In the genomic region with DNA sequence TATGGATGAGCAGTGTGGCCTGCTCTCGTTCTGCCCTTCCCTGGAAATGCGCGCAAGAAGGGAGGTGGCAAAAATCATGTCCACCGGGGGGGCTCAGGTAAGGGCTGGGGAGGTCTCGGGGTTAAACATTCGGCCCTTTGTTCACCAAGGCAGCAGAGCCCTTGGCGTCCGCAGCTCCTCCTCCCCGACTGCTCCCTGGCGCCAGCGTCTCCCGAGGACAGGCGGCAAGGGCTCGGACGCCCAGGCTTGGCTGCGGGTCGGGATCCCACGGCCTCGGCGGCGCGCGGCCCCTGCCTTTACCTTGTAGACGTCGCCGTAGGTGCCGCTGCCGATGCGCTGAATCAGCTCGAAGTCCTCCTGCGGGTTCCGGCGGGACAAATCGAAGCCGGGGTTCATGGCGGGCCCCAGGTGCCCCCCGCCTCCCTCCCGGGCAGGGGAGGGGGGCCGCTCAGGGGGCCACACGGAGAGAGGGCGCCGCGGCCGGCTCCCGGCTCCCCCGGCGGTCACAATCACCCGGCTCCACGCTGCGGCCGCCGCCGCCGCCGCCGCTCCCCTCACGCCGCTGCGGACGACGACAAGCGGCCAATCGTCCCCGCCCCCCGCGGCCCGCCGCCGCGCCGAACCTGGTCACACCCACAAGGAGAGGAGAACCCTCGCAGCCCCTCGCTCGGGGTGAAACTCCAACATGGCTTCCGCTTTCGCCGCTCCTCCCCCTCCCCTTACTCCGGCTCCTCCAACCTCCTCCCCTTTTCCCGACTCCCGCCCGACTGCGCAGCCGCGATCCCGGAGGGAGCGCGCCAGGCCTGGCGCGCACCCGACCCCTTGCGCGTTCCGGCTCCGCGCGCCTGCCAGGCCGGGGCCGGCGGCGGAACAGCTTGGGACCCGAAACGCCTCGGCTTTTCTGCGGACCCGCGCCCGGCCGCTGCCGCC, we compare ENCODE assay signal across 8 cellular contexts. TPM values are rescaled to one million over a fixed set of nuclear protein-coding genes. Genes with fewer than 3 reads are reported as not detected.
DNase-seq lines count a peak whose midpoint lies in the region; ATAC-seq, FAIRE-seq and TF ChIP-seq lines count a peak whose summit lies in the region.

A gene (minus strand): TSS at position 694 of the 930 bp plus-strand sequence. CDS start 298 bp downstream, at position 396.

- under 1% methylated on average over 67 of the region's 109 CpGs for WGBS in smooth muscle cell (ENCODE audit: low lambda C conversion rate)

- H3K36me3 ChIP-seq in bronchial epithelial cell (ENCODE audit: control insufficient read depth, insufficient read depth, low read length), result no peaks in the 10 kb centered on the region
- no peaks in the 10 kb centered on the region for H3K36me3 ChIP-seq in smooth muscle cell (ENCODE audit: low read depth)

- peak within 1 kb of the TSS; percentile 94 for H3K4me3 ChIP-seq in WI38 (ENCODE audit: low read depth, low read length)
- H3K4me3 ChIP-seq in bronchial epithelial cell (ENCODE audit: low read depth, low read length), result peak within 1 kb of the TSS; percentile 91
- peak within 1 kb of the TSS; percentile 91 for H3K4me3 ChIP-seq in smooth muscle cell

- in situ Hi-C loops in ACHN (cut with HindIII; ENCODE audit: low pct_ligation_motif_present, low pct_unique_long_range_greater_than_20kb, low sequenced_read_pairs), result no loop called here

- H3K27ac ChIP-seq in smooth muscle cell (ENCODE audit: low read depth), result peak within 1 kb of the TSS; percentile 91

- H3K9me3 ChIP-seq in smooth muscle cell (replicated peaks; ENCODE audit: low read depth), result no peaks in the 10 kb centered on the region

- H3K27me3 ChIP-seq in bronchial epithelial cell (ENCODE audit: control insufficient read depth, insufficient read depth, low read length), result no peaks in the 10 kb centered on the region
- no peaks in the 10 kb centered on the region for H3K27me3 ChIP-seq in smooth muscle cell (ENCODE audit: low read depth)

- peaks cover 56% of the 10 kb centered on the region for H3K79me2 ChIP-seq in smooth muscle cell (ENCODE audit: low read depth)

- peak within 1 kb of the TSS; percentile 94 for H3K4me2 ChIP-seq in smooth muscle cell

- peaks cover 45% of the 10 kb centered on the region for H4K20me1 ChIP-seq in smooth muscle cell (ENCODE audit: low read depth)

- ATAC-seq in GM18873 (IDR thresholded peaks at IDR 0.05; ENCODE audit: low FRiP score, unreplicated experiment), result peak; percentile 69
- ATAC-seq in HG03135 (IDR thresholded peaks at IDR 0.05; ENCODE audit: unreplicated experiment), result peak; percentile 74

- H3F3A ChIP-seq in smooth muscle cell (ENCODE audit: low read depth), result peaks cover 15% of the 10 kb centered on the region

- H3K4me1 ChIP-seq in smooth muscle cell (ENCODE audit: low read depth), result peaks cover 45% of the 10 kb centered on the region

- no peak for TF ChIP-seq CTCF in WI38 (IDR thresholded peaks at IDR 0.05; ENCODE audit: low read depth, low read length)
- no peak for TF ChIP-seq CTCF in bronchial epithelial cell (IDR thresholded peaks at IDR 0.05; ENCODE audit: insufficient read depth, low read length, severe bottlenecking)
- no peak for TF ChIP-seq CTCF in smooth muscle cell (IDR thresholded peaks at IDR 0.05; ENCODE audit: borderline replicate concordance, insufficient read depth, poor library complexity, severe bottlenecking)

- peak; percentile 97 for DNase-seq in ACHN
- DNase-seq in NCI-H2196 treated with DMSO at 0.1 percent for 48 hours (lab: John Stamatoyannopoulos, UW; ENCODE audit: unreplicated experiment), result peak; percentile 84
- DNase-seq in bronchial epithelial cell (ENCODE audit: low read depth), result peak; percentile 83
- DNase-seq in iPS-NIHi7 (ENCODE audit: extremely low spot score), result peak; percentile 99
- DNase-seq in smooth muscle cell (lab: John Stamatoyannopoulos, UW; ENCODE audit: unreplicated experiment), result peak; percentile 87

- H3K9ac ChIP-seq in smooth muscle cell (ENCODE audit: low read depth), result peak within 1 kb of the TSS; percentile 96

- H2AFZ ChIP-seq in smooth muscle cell (ENCODE audit: low read depth), result peak within 1 kb of the TSS; percentile 89

- no peak for FAIRE-seq in bronchial epithelial cell (lab: Jason Lieb, UNC)

RNA-seq across cellular contexts. Expression of the gene that starts here (rescaled TPM):
- total RNA-seq in bronchial epithelial cell, result 19.7 and 22.0 TPM in 2 replicates
- 70.9 and 91.7 TPM in 2 replicates for total RNA-seq in smooth muscle cell
- polyA plus RNA-seq in smooth muscle cell, result 21.3 and 30.8 TPM in 2 replicates

Comparison
In these comparisons a context has a peak if more than half of its experiments do, and no peak if none do; other contexts are left out.
1. Peak in every context shown above with its lines: DNase-seq, ATAC-seq, H3K4me3 ChIP-seq and H3K27ac ChIP-seq.